In genomic region chr6:77425216-77425615, GRCh38 we compare ENCODE assay signal across 19 cellular contexts. TPM values are rescaled to one million over a fixed set of nuclear protein-coding genes. Genes with fewer than 3 reads are reported as not detected.
DNase-seq lines count a peak whose midpoint lies in the region; ATAC-seq and TF ChIP-seq lines count a peak whose summit lies in the region.
"Had no signal": no experiment of that assay in that cellular context is flagged by ENCODE, and none has a peak within 500 bp of the region (broad histone marks: within the 10 kb centered on the region; RNA-seq: fewer than 3 reads in every experiment).

No MANE protein-coding gene starts in this region.

- WGBS in right cardiac atrium: 67% methylated on average over 1 of the region's 1 CpG
- 66 to 92% methylated on average over 1 of the region's 1 CpG for WGBS in aorta, 2 donors

- intact Hi-C loops in left ventricle myocardium inferior (cut with micrococcal nuclease) (no loop called here), right cardiac atrium (cut with DNase I) (no loop called here), aorta (cut with DNase I) (no loop called here)

- H3K9me3 ChIP-seq in left ventricle myocardium inferior (replicated peaks) (no peaks in the 10 kb centered on the region), right cardiac atrium (ENCODE audit: control insufficient read depth, low read length) (no peaks in the 10 kb centered on the region), aorta (ENCODE audit: control insufficient read depth, low read length) (no peaks in the 10 kb centered on the region), right atrium auricular region (no peaks in the 10 kb centered on the region)

- no peak overlapping the region for H3K4me3 ChIP-seq in left ventricle myocardium inferior
- no peak overlapping the region for H3K4me3 ChIP-seq in right cardiac atrium (ENCODE audit: low read length)
- H3K4me3 ChIP-seq in choroid plexus epithelial cell (ENCODE audit: low read depth, low read length): no peak overlapping the region
- no peak overlapping the region for H3K4me3 ChIP-seq in aorta (ENCODE audit: low read length in 2 of 2)
- no peak overlapping the region for H3K4me3 ChIP-seq in right atrium auricular region
- H3K4me3 ChIP-seq: GM12878 had no signal

- H3K4me1 ChIP-seq in left ventricle myocardium inferior (no peaks in the 10 kb centered on the region), right cardiac atrium (ENCODE audit: control insufficient read depth, insufficient read depth, low read length) (no peaks in the 10 kb centered on the region), aorta (ENCODE audit: control insufficient read depth in 1 of 2, insufficient read depth in 2 of 2, low read length in 2 of 2) (peaks cover 0 to 2% of the 10 kb centered on the region in 2 donors), right atrium auricular region (no peaks in the 10 kb centered on the region)

- H3K27me3 ChIP-seq in left ventricle myocardium inferior (ENCODE audit: low read depth): no peaks in the 10 kb centered on the region
- no peaks in the 10 kb centered on the region for H3K27me3 ChIP-seq in right cardiac atrium (ENCODE audit: control insufficient read depth, insufficient read depth)
- no peaks in the 10 kb centered on the region for H3K27me3 ChIP-seq in aorta (ENCODE audit: control insufficient read depth in 1 of 2, insufficient read depth in 2 of 2, low read length in 1 of 2)
- H3K27me3 ChIP-seq in right atrium auricular region: no peaks in the 10 kb centered on the region

- H3K27ac ChIP-seq in left ventricle myocardium inferior (replicated peaks): peak overlapping the region; percentile 4
- no peak overlapping the region for H3K27ac ChIP-seq in right cardiac atrium (ENCODE audit: low read length)
- no peak overlapping the region for H3K27ac ChIP-seq in aorta (ENCODE audit: low read depth in 1 of 2, low read length in 2 of 2)
- no peak overlapping the region for H3K27ac ChIP-seq in right atrium auricular region
- H3K27ac ChIP-seq: 22Rv1 had no signal

- DNase-seq in left ventricle myocardium inferior (no peak), right cardiac atrium (no peak), choroid plexus epithelial cell (ENCODE audit: low read depth) (peak; percentile 19), iris pigment epithelial cell (ENCODE audit: low read depth) (peak; percentile 9), aorta (no peak), NCI-H187 treated with DMSO at 0.1 percent for 48 hours (lab: John Stamatoyannopoulos, UW) (no peak), NCI-H1105 (lab: John Stamatoyannopoulos, UW) (no peak), right atrium auricular region (ENCODE audit: low spot score) (no peak)
- DNase-seq: C1 segment of cervical spinal cord; Calu3; CD4-positive, alpha-beta T cell; DMS 273 treated with DMSO at 0.1 percent for 48 hours; GOT3; H9 had no signal

- ATAC-seq in right cardiac atrium: no peak
- peak; percentile 41 for ATAC-seq in aorta (ENCODE audit: low FRiP score)
- ATAC-seq: GM12878 had no signal

- H3K36me3 ChIP-seq in left ventricle myocardium inferior (no peaks in the 10 kb centered on the region), aorta (ENCODE audit: control insufficient read depth in 1 of 2, insufficient read depth in 2 of 2, low read length in 1 of 2) (no peaks in the 10 kb centered on the region), right atrium auricular region (no peaks in the 10 kb centered on the region)

- no peak for TF ChIP-seq CTCF in left ventricle myocardium inferior (IDR thresholded peaks at IDR 0.05; ENCODE audit: borderline replicate concordance)
- TF ChIP-seq CTCF in choroid plexus epithelial cell (conservative IDR thresholded peaks at IDR 0.05; ENCODE audit: low read depth, low read length): no peak
- no peak for TF ChIP-seq CTCF in right atrium auricular region (IDR thresholded peaks at IDR 0.05)

RNA-seq across cellular contexts. Expression of gene HTR1B, which starts 38.1 kb away (rescaled TPM):
- total RNA-seq in left ventricle myocardium inferior (not detected), right cardiac atrium (not detected), aorta (10 to 100 TPM in 1 of 2 donors, 1 to 10 TPM in 1; 6.6 to 17.5 TPM), right atrium auricular region (not detected)
- polyA plus RNA-seq in right cardiac atrium (not detected), aorta (1 to 10 TPM in 1 of 2 donors, under 1 TPM in 1; 0.50 to 7.2 TPM)
- total RNA-seq: A673; Calu3; CD4-positive, alpha-beta T cell; G401; GM12878; HT-29 had no signal

Comparison
In these comparisons a context has a peak if more than half of its experiments do, and no peak if none do; other contexts are left out.
1. DNase-seq: peak in choroid plexus epithelial cell (single experiment) and iris pigment epithelial cell (single experiment); none in left ventricle myocardium inferior (single experiment), right cardiac atrium (0 of 3), aorta (0 of 2), NCI-H187 treated with DMSO at 0.1 percent for 48 hours (single experiment), NCI-H1105 (single experiment) and right atrium auricular region (single experiment).